ENCODE assay signal across 9 cellular contexts in genomic region chr7:128829391-128830166, GRCh38. TPM values are rescaled to one million over a fixed set of nuclear protein-coding genes. Genes with fewer than 3 reads are reported as not detected.
DNase-seq lines count a peak whose midpoint lies in the region; ATAC-seq and TF ChIP-seq lines count a peak whose summit lies in the region.
"Had no signal": no experiment of that assay in that cellular context is flagged by ENCODE, and none has a peak within 500 bp of the region (broad histone marks: within the 10 kb centered on the region; RNA-seq: fewer than 3 reads in every experiment).

No MANE protein-coding gene starts in this region.

- H3K36me3 ChIP-seq in urinary bladder (ENCODE audit: insufficient read depth) = no peaks in the 10 kb centered on the region
- H3K36me3 ChIP-seq: neutrophil had no signal

- H3K9me3 Mint-ChIP-seq in activated T-cell treated with anti-CD3 and anti-CD28 coated beads, Interleukin-2, amount 50 U/mL, for 4 hours = no peaks in the 10 kb centered on the region

- 16% methylated on average over 13 of the region's 13 CpGs for WGBS in urinary bladder

- H3K4me1 ChIP-seq in urinary bladder (ENCODE audit: insufficient read depth) = peaks cover 2% of the 10 kb centered on the region

- in situ Hi-C loops in astrocyte of the cerebellum (cut with HindIII; ENCODE audit: low sequenced_read_pairs) = no loop called here

- no peak for TF ChIP-seq CTCF in astrocyte of the cerebellum (IDR thresholded peaks at IDR 0.05; ENCODE audit: low read depth, low read length, missing control alignments)

- DNase-seq in activated T-cell treated with anti-CD3 and anti-CD28 coated beads, Interleukin-2, amount 50 U/mL, for 4 hours = no peak
- DNase-seq in activated T-cell treated with anti-CD3 and anti-CD28 coated beads for 4 hours (no peak), astrocyte of the cerebellum (ENCODE audit: low read depth) (no peak), kidney tubule cell (ENCODE audit: low spot score) (peak; percentile 85), occipital lobe (lab: John Stamatoyannopoulos, UW) (no peak), NOMO-1 treated with dmso at 0.1 percent for 144 hours (lab: John Stamatoyannopoulos, UW; ENCODE audit: unreplicated experiment) (no peak)
- no peak for DNase-seq in activated CD4-positive, alpha-beta T cell treated with anti-CD3 and anti-CD28 coated beads, Interleukin-2, amount 50 U/mL, for 4 hours

- H3K4me3 ChIP-seq in astrocyte of the cerebellum (ENCODE audit: low read depth, low read length) (peak overlapping the region; percentile 87), urinary bladder (ENCODE audit: low read depth, low read length) (peak overlapping the region; percentile 52)

- no peak overlapping the region for H3K27ac ChIP-seq in urinary bladder (ENCODE audit: low read depth)
- H3K27ac ChIP-seq: neutrophil had no signal

- ATAC-seq in activated T-cell treated with anti-CD3 and anti-CD28 coated beads, Interleukin-2, amount 50 U/mL, for 4 hours = no peak

- H3K4me1 Mint-ChIP-seq in activated T-cell treated with anti-CD3 and anti-CD28 coated beads, Interleukin-2, amount 50 U/mL, for 4 hours (ENCODE audit: low read depth) = peaks cover 12% of the 10 kb centered on the region

- peaks cover 47% of the 10 kb centered on the region for H3K27me3 Mint-ChIP-seq in activated T-cell treated with anti-CD3 and anti-CD28 coated beads, Interleukin-2, amount 50 U/mL, for 4 hours (ENCODE audit: low read depth)

- H3K36me3 Mint-ChIP-seq in activated T-cell treated with anti-CD3 and anti-CD28 coated beads, Interleukin-2, amount 50 U/mL, for 4 hours (ENCODE audit: insufficient read depth) = no peaks in the 10 kb centered on the region

- peak overlapping the region; percentile 54 for H3K4me3 Mint-ChIP-seq in activated T-cell treated with anti-CD3 and anti-CD28 coated beads, Interleukin-2, amount 50 U/mL, for 4 hours

RNA-seq across cellular contexts. Expression of gene FLNC, which starts 0.6 kb away (rescaled TPM):
- total RNA-seq in activated T-cell treated with anti-CD3 and anti-CD28 coated beads, Interleukin-2, amount 50 U/mL, for 4 hours = under 1 TPM; 0.16 to 0.33 (median 0.25) TPM
- total RNA-seq in urinary bladder (136 TPM), occipital lobe (3.6 TPM)
- 336 TPM for polyA plus RNA-seq in urinary bladder

RNA-seq across cellular contexts. Expression of gene ATP6V1F, which starts 33.1 kb away (rescaled TPM):
- 100 to 1,000 TPM; 120 to 137 (median 127) TPM for total RNA-seq in activated T-cell treated with anti-CD3 and anti-CD28 coated beads, Interleukin-2, amount 50 U/mL, for 4 hours
- total RNA-seq in urinary bladder (38.2 TPM), occipital lobe (61.8 TPM)
- polyA plus RNA-seq in urinary bladder = 183 TPM

RNA-seq across cellular contexts. Expression of gene CCDC136, which starts 37.8 kb away (rescaled TPM):
- total RNA-seq in activated T-cell treated with anti-CD3 and anti-CD28 coated beads, Interleukin-2, amount 50 U/mL, for 4 hours = 1 to 10 TPM; 2.1 to 3.3 (median 3.3) TPM
- total RNA-seq in urinary bladder (18.4 TPM), occipital lobe (44.1 TPM)
- polyA plus RNA-seq in urinary bladder = 27.3 TPM

RNA-seq across cellular contexts. Expression of gene OPN1SW, which starts 54.0 kb away (rescaled TPM):
- total RNA-seq in activated T-cell treated with anti-CD3 and anti-CD28 coated beads, Interleukin-2, amount 50 U/mL, for 4 hours = not detected
- total RNA-seq in urinary bladder = not detected
- not detected for polyA plus RNA-seq in urinary bladder
- not detected for total RNA-seq in occipital lobe

Comparison
In these comparisons a context has a peak if more than half of its experiments do, and no peak if none do; other contexts are left out.
1. RNA of gene FLNC, which starts 0.6 kb away (total RNA-seq): 136 TPM in urinary bladder (single experiment); 3.6 TPM in occipital lobe (single experiment) and 0.16 to 0.33 TPM in activated T-cell treated with anti-CD3 and anti-CD28 coated beads, Interleukin-2, amount 50 U/mL, for 4 hours; every median in the first group is over 10 times any median in the second.